In genomic region chr1:150889650-150890416, GRCh38 we compare ENCODE assay signal across 15 cellular contexts. TPM values are rescaled to one million over a fixed set of nuclear protein-coding genes. Genes with fewer than 3 reads are reported as not detected.
DNase-seq lines count a peak whose midpoint lies in the region; ATAC-seq, FAIRE-seq and TF ChIP-seq lines count a peak whose summit lies in the region.
"Had no signal": no experiment of that assay in that cellular context is flagged by ENCODE, and none has a peak within 500 bp of the region (broad histone marks: within the 10 kb centered on the region; RNA-seq: fewer than 3 reads in every experiment).

No MANE protein-coding gene starts in this region.

- no peaks in the 10 kb centered on the region for H3K36me3 ChIP-seq in KOPT-K1 (ENCODE audit: insufficient read depth, low read length)

- H3K4me1 Mint-ChIP-seq in central memory CD8-positive, alpha-beta T cell: peaks cover 20% of the 10 kb centered on the region

- in situ Hi-C loops in KBM-7 (cut with MboI; ENCODE audit: low pct_unique_long_range_greater_than_20kb, low sequenced_read_pairs): no loop called here

- peak overlapping the region; percentile 52 for H3K27ac ChIP-seq in KOPT-K1 (ENCODE audit: low read depth, low read length, poor library complexity, severe bottlenecking)

- H3K4me3 Mint-ChIP-seq in central memory CD8-positive, alpha-beta T cell: no peak overlapping the region
- H3K4me3 Mint-ChIP-seq: nephron progenitor cell had no signal

- H3K36me3 Mint-ChIP-seq in central memory CD8-positive, alpha-beta T cell (ENCODE audit: insufficient read depth): no peaks in the 10 kb centered on the region

- H3K27ac Mint-ChIP-seq in central memory CD8-positive, alpha-beta T cell (ENCODE audit: low read depth): no peak overlapping the region
- H3K27ac Mint-ChIP-seq: nephron progenitor cell had no signal

- ATAC-seq in central memory CD8-positive, alpha-beta T cell (replicated peaks; ENCODE audit: extremely low read depth, poor library complexity, severe bottlenecking): peak; percentile 75

- TF ChIP-seq CTCF in GM10266 (IDR thresholded peaks at IDR 0.05; ENCODE audit: control insufficient read depth, insufficient read depth, low read depth, missing control alignments): no peak

- DNase-seq in GM10266 (ENCODE audit: extremely low spot score) (peak; percentile 22), GM19239 (ENCODE audit: insufficient read length, low spot score) (peak; percentile 7), A172 (ENCODE audit: low spot score) (no peak), SIG-M5 treated with dmso at 0.1 percent for 504 hours (lab: John Stamatoyannopoulos, UW; ENCODE audit: unreplicated experiment) (no peak), KBM-7 (no peak), iPS-NIHi11 (ENCODE audit: low spot score) (no peak)
- no peak for DNase-seq in central memory CD8-positive, alpha-beta T cell (ENCODE audit: low spot score in 2 of 2)
- DNase-seq: Calu3, foreskin melanocyte, NCI-H446 treated with DMSO at 0.1 percent for 48 hours, nephron progenitor cell had no signal

- no peaks in the 10 kb centered on the region for H3K9me3 ChIP-seq in KOPT-K1 (ENCODE audit: insufficient read depth, low read length, poor library complexity, severe bottlenecking)

- no peaks in the 10 kb centered on the region for H3K9me3 Mint-ChIP-seq in central memory CD8-positive, alpha-beta T cell
- H3K9me3 Mint-ChIP-seq: nephron progenitor cell had no signal

- no peaks in the 10 kb centered on the region for H3K27me3 Mint-ChIP-seq in central memory CD8-positive, alpha-beta T cell

- peak; percentile 77 for FAIRE-seq in GM19239 (lab: Jason Lieb, UNC)
- FAIRE-seq: H54 had no signal

RNA-seq across cellular contexts. Expression of gene CTXND2, which starts 2.9 kb away (rescaled TPM):
- not detected in 2 replicates for total RNA-seq in A172 (2014; rRNA removed; shearing (Covaris generic))
- total RNA-seq: Calu3, dermis microvascular lymphatic vessel endothelial cell, kidney epithelial cell had no signal

RNA-seq across cellular contexts. Expression of gene ARNT, which starts 13.4 kb away (rescaled TPM):
- 36.3 and 39.0 TPM in 2 replicates for total RNA-seq in A172 (2014; rRNA removed; shearing (Covaris generic))

RNA-seq across cellular contexts. Expression of gene SETDB1, which starts 36.3 kb away (rescaled TPM):
- total RNA-seq in A172 (2014; rRNA removed; shearing (Covaris generic)): 55.4 and 56.8 TPM in 2 replicates

Comparison
In these comparisons a context has a peak if more than half of its experiments do, and no peak if none do; other contexts are left out.
1. DNase-seq: peak in GM10266 (single experiment) and GM19239 (single experiment); none in central memory CD8-positive, alpha-beta T cell (0 of 2), A172 (single experiment), SIG-M5 treated with dmso at 0.1 percent for 504 hours (single experiment), KBM-7 (single experiment) and iPS-NIHi11 (single experiment).